ENCODE assay signal across 24 cellular contexts in the genomic region with DNA sequence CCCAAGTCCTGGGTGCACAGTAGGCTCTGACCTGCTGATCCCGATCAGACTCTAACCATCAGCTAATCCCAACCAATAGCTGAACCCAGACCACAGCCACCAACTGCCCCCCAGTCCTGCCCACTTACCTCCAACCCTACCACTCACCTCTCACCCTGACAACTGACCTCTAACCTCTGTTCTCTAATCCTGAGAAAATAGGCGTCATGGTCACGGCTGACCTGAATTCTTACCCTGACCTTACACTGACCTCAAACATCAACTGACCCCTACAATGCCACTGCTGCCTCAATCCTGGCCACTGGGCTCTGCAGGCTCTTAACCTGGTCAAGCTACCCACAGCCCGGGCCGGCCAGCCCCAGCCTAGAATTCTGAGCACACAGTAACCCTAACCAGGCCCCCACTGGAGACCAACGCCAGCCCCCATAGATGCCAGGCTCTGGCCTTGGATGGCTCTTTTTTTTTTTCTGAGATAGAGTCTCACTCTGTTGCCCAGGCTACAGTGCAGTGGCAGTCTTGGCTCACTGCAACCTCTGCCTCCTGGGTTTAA.
"Had no signal": no experiment of that assay in that cellular context is flagged by ENCODE, and none has a peak within 500 bp of the region (broad histone marks: within the 10 kb centered on the region; RNA-seq: fewer than 3 reads in every experiment).

No MANE protein-coding gene starts in this region.

- H3K36me3 Mint-ChIP-seq: IgD-negative memory B cell had no signal

- FAIRE-seq: K562, RCC 7860 had no signal

- ATAC-seq: K562 had no signal

- H3K9me3 Mint-ChIP-seq: IgD-negative memory B cell had no signal

- H3K9ac ChIP-seq: KMS-11, SK-N-SH had no signal

- DNase-seq: Kasumi-1, MM.1S, NCI-H1048, NCI-H1105, NCI-H1417, NCI-H1436 treated with DMSO at 0.1 percent for 48 hours, NCI-H1694 treated with DMSO at 0.1 percent for 48 hours, NCI-H2029, NCI-H2081 treated with DMSO at 0.1 percent for 48 hours, NCI-H2171, NCI-H226, NCI-H446, NCI-H510A, NCI-H524 treated with DMSO at 0.1 percent for 48 hours, NCI-H69, NCI-H774, SHP77, SK-N-SH, SW 1271 had no signal

- H3K4me1 Mint-ChIP-seq: IgD-negative memory B cell had no signal

- H3K27ac ChIP-seq: KMS-11, RWPE1 had no signal

- H3K4me3 Mint-ChIP-seq: IgD-negative memory B cell had no signal

- H3K4me3 ChIP-seq: K562 had no signal

- H3K4me2 ChIP-seq: KMS-11, SK-N-SH had no signal

- H3K9me3 ChIP-seq: SK-N-SH had no signal

- H3K27ac Mint-ChIP-seq: IgD-negative memory B cell had no signal
